ENCODE assay signal across 29 cellular contexts in genomic region chrX:38701073-38701472, GRCh38.
A peak's percentile ranks its signal among the peaks of the same experiment; 100 is the strongest.
DNase-seq lines count a peak whose midpoint lies in the region; ATAC-seq and TF ChIP-seq lines count a peak whose summit lies in the region.
"Had no signal": no experiment of that assay in that cellular context is flagged by ENCODE, and none has a peak within 500 bp of the region (broad histone marks: within the 10 kb centered on the region; RNA-seq: fewer than 3 reads in every experiment).

No MANE protein-coding gene starts in this region.

- H3K4me1 ChIP-seq in H9 (ENCODE audit: insufficient read depth, low read length) = no peaks in the 10 kb centered on the region; the same call in 1 of the 2 replicates
- no peaks in the 10 kb centered on the region for H3K4me1 ChIP-seq in adrenal gland (replicated peaks in 1 of 2)
- H3K4me1 ChIP-seq: BE2C, Peyer's patch had no signal

- H3K27ac ChIP-seq in H9 (ENCODE audit: insufficient read length, low read depth, low read length) (no peak overlapping the region), adrenal gland (no peak overlapping the region)
- H3K27ac ChIP-seq: Peyer's patch had no signal

- no peak overlapping the region for H3K56ac ChIP-seq in H9 (ENCODE audit: insufficient read length, low read depth, low read length)

- H3K4me2 ChIP-seq in H9 (ENCODE audit: insufficient read depth, insufficient read length, low read length) = no peak overlapping the region

- H3K23ac ChIP-seq in H9 (ENCODE audit: insufficient read length, low read depth, low read length) = no peak overlapping the region

- H3K27me3 ChIP-seq in H9 (ENCODE audit: insufficient read depth, low read length) (no peaks in the 10 kb centered on the region), adrenal gland (peaks cover 10% of the 10 kb centered on the region)
- H3K27me3 ChIP-seq: BE2C, MG63, Peyer's patch had no signal

- no peak overlapping the region for H3K4ac ChIP-seq in H9 (ENCODE audit: low read depth, low read length)

- H2AK5ac ChIP-seq in H9 (ENCODE audit: insufficient read length, low read length) = no peak overlapping the region

- H3K36me3 ChIP-seq in adrenal gland (replicated peaks in 1 of 2) = no peaks in the 10 kb centered on the region
- H3K36me3 ChIP-seq: BE2C, MG63, Peyer's patch had no signal

- WGBS in H9 (ENCODE audit: extremely low coverage, insufficient read length, low lambda C conversion rate) = no CpG with 5 or more reads among the region's 1 CpG
- 36 to 64% (median 57%) methylated on average over 1 of the region's 1 CpG for WGBS in adrenal gland, 4 donors

- H3K27ac Mint-ChIP-seq in H9 = peak overlapping the region in 2 of 3 experiments; percentile 59 to 70; a peak in 1 of 7 replicates
- H3K27ac Mint-ChIP-seq: CD14-positive monocyte had no signal

- H2AFZ ChIP-seq in H9 (ENCODE audit: low read length) = no peak overlapping the region

- no peak overlapping the region for H3K9ac ChIP-seq in H9 (ENCODE audit: extremely low read depth, insufficient read length, low read length)

- H2BK120ac ChIP-seq in H9 (ENCODE audit: low read depth, low read length, poor library complexity, severe bottlenecking) = no peak overlapping the region

- H3K27me3 Mint-ChIP-seq in H9 (ENCODE audit: low read depth) = peaks cover 3% of the 10 kb centered on the region; the same call in 1 of the 2 replicates

- H4K20me1 ChIP-seq in H9 (ENCODE audit: control insufficient read depth, insufficient read depth, insufficient read length) = no peaks in the 10 kb centered on the region

- H2BK15ac ChIP-seq in H9 (ENCODE audit: low read depth, low read length) = no peak overlapping the region

- H3K23me2 ChIP-seq in H9 (ENCODE audit: insufficient read length, low read depth, low read length, poor library complexity, severe bottlenecking) = no peaks in the 10 kb centered on the region

- peak overlapping the region in 1 of 2 experiments; percentile 20; a peak in 1 of 5 replicates for H3K4me3 Mint-ChIP-seq in H9
- H3K4me3 Mint-ChIP-seq: CD14-positive monocyte; CD8-positive, alpha-beta memory T cell had no signal

- no peaks in the 10 kb centered on the region for H3K79me2 ChIP-seq in H9 (ENCODE audit: insufficient read depth, low read length)

- H3K18ac ChIP-seq in H9 (ENCODE audit: insufficient read length, low read depth, low read length) = no peak overlapping the region

- no peak overlapping the region for H2BK20ac ChIP-seq in H9 (ENCODE audit: low read depth, low read length, poor library complexity, severe bottlenecking)

- H3T11ph ChIP-seq in H9 (ENCODE audit: low read length) = no peak overlapping the region

- H4K5ac ChIP-seq in H9 (ENCODE audit: insufficient read length, low read depth, low read length) = no peak overlapping the region

- H4K91ac ChIP-seq in H9 (ENCODE audit: insufficient read length, low read depth, low read length) = no peak overlapping the region

- in situ Hi-C loops in astrocyte of the cerebellum (cut with HindIII; ENCODE audit: low sequenced_read_pairs) = no loop called here

- H3K4me1 Mint-ChIP-seq in H9 = peaks cover 7 to 9% of the 10 kb centered on the region in 2 experiments
- H3K4me1 Mint-ChIP-seq: CD8-positive, alpha-beta memory T cell had no signal

- intact Hi-C loops in adrenal gland (cut with DNase I) = no loop called here

- H2BK12ac ChIP-seq in H9 (ENCODE audit: insufficient read length, low read depth, low read length) = no peak overlapping the region

- peaks cover 0 to 5% (median 0%) of the 10 kb centered on the region in 3 experiments; a peak in 2 of 7 replicates for H3K36me3 Mint-ChIP-seq in H9 (ENCODE audit: insufficient read depth in 1 of 3, low read depth in 3 of 3)
- H3K36me3 Mint-ChIP-seq: CD14-positive monocyte; CD8-positive, alpha-beta memory T cell had no signal

- H2BK5ac ChIP-seq in H9 (ENCODE audit: insufficient read length, low read length) = no peak overlapping the region

- TF ChIP-seq POLR2A in adrenal gland (IDR thresholded peaks at IDR 0.05) = no peak

- no peaks in the 10 kb centered on the region for H3K79me1 ChIP-seq in H9 (ENCODE audit: insufficient read depth, low read depth, low read length, poor library complexity, severe bottlenecking)

- no peak for ATAC-seq in GM18498 (IDR thresholded peaks at IDR 0.05; ENCODE audit: unreplicated experiment)

- no peak overlapping the region for H4K8ac ChIP-seq in H9 (replicated peaks; ENCODE audit: insufficient read length, low read depth, low read length)

- peaks cover 51 to 58% of the 10 kb centered on the region in 2 experiments for H3K9me3 Mint-ChIP-seq in H9
- H3K9me3 Mint-ChIP-seq: CD8-positive, alpha-beta memory T cell had no signal

- H3K9me3 ChIP-seq in H9 (ENCODE audit: control insufficient read depth, low read depth, low read length) (no peaks in the 10 kb centered on the region), adrenal gland (replicated peaks in 1 of 3) (no peaks in the 10 kb centered on the region)
- H3K9me3 ChIP-seq: BE2C, MG63, Peyer's patch had no signal

- no peak overlapping the region for H3K14ac ChIP-seq in H9 (ENCODE audit: insufficient read depth, low read length)

- H3K4me3 ChIP-seq in astrocyte of the cerebellum (ENCODE audit: low read depth, low read length) (no peak overlapping the region), adrenal gland (no peak overlapping the region)
- H3K4me3 ChIP-seq: MG63, Peyer's patch, SK-N-MC had no signal

- TF ChIP-seq CTCF in H9 (conservative IDR thresholded peaks at IDR 0.05) (no peak), astrocyte of the cerebellum (IDR thresholded peaks at IDR 0.05; ENCODE audit: low read depth, low read length, missing control alignments) (no peak), adrenal gland (IDR thresholded peaks at IDR 0.05) (no peak)

- DNase-seq in Daoy (ENCODE audit: low read depth) (peak; percentile 3), H9 (no peak), astrocyte of the cerebellum (ENCODE audit: low read depth) (peak; percentile 12), iPS-NIHi11 (ENCODE audit: low spot score) (peak; percentile 5), COLO668 (lab: John Stamatoyannopoulos, UW; ENCODE audit: unreplicated experiment) (no peak), NCI-H1105 (lab: John Stamatoyannopoulos, UW) (no peak), adrenal gland (no peak)
- DNase-seq: 8988T; ACHN; BE2C; Calu3; CD8-positive, alpha-beta memory T cell; DMS79 treated with DMSO at 0.1 percent for 48 hours; GOT3; KG1; MG63; NCI-H1417 treated with DMSO at 0.1 percent for 48 hours; NCI-H1694 treated with DMSO at 0.1 percent for 48 hours; NCI-H2081; NCI-H2171; NCI-H226; NCI-H510A; NCI-H69; Peyer's patch; SIG-M5; SW 1271 had no signal

Comparison
In these comparisons a context has a peak if more than half of its experiments do, and no peak if none do; other contexts are left out.
1. DNase-seq: peak in Daoy (single experiment), astrocyte of the cerebellum (single experiment) and iPS-NIHi11 (single experiment); none in H9 (single experiment), COLO668 (single experiment), NCI-H1105 (single experiment) and adrenal gland (0 of 7).